In genomic region chr20:33976959-33977358, GRCh38 we compare ENCODE assay signal across 21 cellular contexts. TPM values are rescaled to one million over a fixed set of nuclear protein-coding genes. Genes with fewer than 3 reads are reported as not detected.
A peak's percentile ranks its signal among the peaks of the same experiment; 100 is the strongest.
DNase-seq lines count a peak whose midpoint lies in the region; ATAC-seq, FAIRE-seq and TF ChIP-seq lines count a peak whose summit lies in the region.
"Had no signal": no experiment of that assay in that cellular context is flagged by ENCODE, and none has a peak within 500 bp of the region (broad histone marks: within the 10 kb centered on the region; RNA-seq: fewer than 3 reads in every experiment).

No MANE protein-coding gene starts in this region.

- no peak overlapping the region for H3K4me3 ChIP-seq in kidney (ENCODE audit: low read length in 2 of 2)
- H3K4me3 ChIP-seq: BLaER1, HAP-1 had no signal

- peak; percentile 61 for FAIRE-seq in RCC 7860 (lab: Jason Lieb, UNC)
- peak; percentile 43 for FAIRE-seq in colon (lab: Jason Lieb, UNC)
- FAIRE-seq in kidney (lab: Jason Lieb, UNC) = peak; percentile 67
- FAIRE-seq: D721Med, GM12891, GM18507, H54 had no signal

- H3K9me3 ChIP-seq in kidney (ENCODE audit: control insufficient read depth in 1 of 2, low read length in 2 of 2) = no peaks in the 10 kb centered on the region
- H3K9me3 ChIP-seq: BLaER1, HAP-1 had no signal

- no peak overlapping the region for H3K9ac ChIP-seq in kidney (ENCODE audit: low read length in 2 of 2)
- H3K9ac ChIP-seq: BLaER1 had no signal

- no peak for TF ChIP-seq CTCF in kidney (IDR thresholded peaks at IDR 0.05; ENCODE audit: borderline replicate concordance, extremely low read depth, insufficient read depth)

- no peaks in the 10 kb centered on the region for H3K4me1 ChIP-seq in kidney (ENCODE audit: control insufficient read depth in 1 of 2, insufficient read depth in 1 of 2, low read depth in 1 of 2, low read length in 2 of 2)
- H3K4me1 ChIP-seq: BLaER1 had no signal

- ATAC-seq in HG03520 (IDR thresholded peaks at IDR 0.05; ENCODE audit: unreplicated experiment) = no peak

- no peak overlapping the region for H3K27ac ChIP-seq in kidney (ENCODE audit: low read depth in 2 of 2, low read length in 2 of 2)
- H3K27ac ChIP-seq: BLaER1, C4-2B had no signal

- H3K36me3 ChIP-seq in kidney (ENCODE audit: control insufficient read depth in 1 of 2, insufficient read depth in 2 of 2, low read length in 2 of 2) = no peaks in the 10 kb centered on the region
- H3K36me3 ChIP-seq: BLaER1, HAP-1 had no signal

- DNase-seq in RCC 7860 (ENCODE audit: low spot score) = no peak
- no peak for DNase-seq in kidney
- DNase-seq in NCI-H1436 treated with DMSO at 0.1 percent for 48 hours (lab: John Stamatoyannopoulos, UW) = no peak
- no peak for DNase-seq in amygdala (lab: John Stamatoyannopoulos, UW)
- DNase-seq: CD4-positive, CD25-positive, alpha-beta regulatory T cell; CD8-positive, alpha-beta memory T cell; DMS 273 treated with DMSO at 0.1 percent for 48 hours; DMS79; EL; GF-D8; GOT3; HFFc6 had no signal

- intact Hi-C loops in kidney (cut with DNase I) = no loop called here

RNA-seq across cellular contexts. Expression of gene RALY, which starts 16.8 kb away (rescaled TPM):
- 119 TPM for total RNA-seq in kidney
- polyA plus RNA-seq in kidney (ENCODE audit: insufficient read depth, low read depth, low replicate concordance) = 138 TPM
